Comparison of ENCODE assay signal across 12 cellular contexts in the genomic region with DNA sequence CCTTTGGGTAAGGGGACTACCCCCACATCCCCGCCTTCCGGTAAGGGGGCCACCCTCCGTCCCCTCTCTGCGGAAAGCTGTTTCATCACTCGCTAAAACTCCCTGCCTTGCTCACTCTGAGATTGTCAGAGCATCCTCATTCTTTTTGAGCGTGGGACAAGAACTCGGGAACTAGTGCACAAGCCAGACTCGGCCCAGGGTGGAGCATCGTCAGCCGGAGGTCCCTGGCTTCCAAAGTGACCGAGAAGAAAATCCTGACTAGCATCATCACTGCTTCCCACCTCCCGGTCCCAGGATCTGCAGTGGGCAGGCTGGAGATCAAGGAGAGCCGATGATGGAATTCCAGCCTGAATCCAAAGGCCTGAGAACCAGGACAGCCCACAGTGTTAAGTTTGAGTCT.
DNase-seq lines count a peak whose midpoint lies in the region; ATAC-seq and TF ChIP-seq lines count a peak whose summit lies in the region.
"Had no signal": no experiment of that assay in that cellular context is flagged by ENCODE, and none has a peak within 500 bp of the region (broad histone marks: within the 10 kb centered on the region; RNA-seq: fewer than 3 reads in every experiment).

No MANE protein-coding gene starts in this region.

- ATAC-seq in IMR-90 (ENCODE audit: low read depth) (no peak), upper lobe of right lung (no peak), GM19035 (IDR thresholded peaks at IDR 0.05; ENCODE audit: unreplicated experiment) (no peak)

- no peak overlapping the region for H2BK20ac ChIP-seq in IMR-90 (ENCODE audit: low read depth, low read length)

- H4K20me1 ChIP-seq in IMR-90 (ENCODE audit: insufficient read depth, low read length) = no peaks in the 10 kb centered on the region

- CTCF ChIA-PET in activated naive CD4-positive, alpha-beta T cell treated with anti-CD3 and anti-CD28 coated beads, Interleukin-2, amount 10 ng/mL, durations not matched to agents 7 days and 5 days (lab: Charles Lee) = no interaction called here
- CTCF ChIA-PET in IMR-90 (lab: Yijun Ruan, JAX) = no interaction called here

- H3K14ac ChIP-seq in IMR-90 (replicated peaks; ENCODE audit: low read depth, low read length) = no peak overlapping the region

- in situ Hi-C loops in IMR-90 (cut with MboI; ENCODE audit: low sequenced_read_pairs) = no loop called here
- in situ Hi-C loops in HAP-1 (cut with MboI; ENCODE audit: low sequenced_read_pairs) = no loop called here

- H3K27ac ChIP-seq in IMR-90 (ENCODE audit: insufficient read depth, low read length) (no peak overlapping the region), upper lobe of right lung (no peak overlapping the region)

- dilution Hi-C loops in IMR-90 (cut with HindIII; ENCODE audit: low sequenced_read_pairs, unreplicated experiment) = no loop called here

- H3K9me3 Mint-ChIP-seq in activated naive CD4-positive, alpha-beta T cell treated with anti-CD3 and anti-CD28 coated beads, Interleukin-2, amount 10 ng/mL, durations not matched to agents 7 days and 5 days = no peaks in the 10 kb centered on the region
- H3K9me3 Mint-ChIP-seq: CD4-positive, alpha-beta T cell had no signal

- no peak overlapping the region for H3K4ac ChIP-seq in IMR-90 (ENCODE audit: low read depth, low read length)

- H3K4me2 ChIP-seq in IMR-90 (ENCODE audit: low read depth, low read length) = no peak overlapping the region

- H3K56ac ChIP-seq in IMR-90 (ENCODE audit: extremely low read depth, insufficient read depth, low read length) = no peak overlapping the region

- H2BK15ac ChIP-seq in IMR-90 (ENCODE audit: low read depth, low read length) = no peak overlapping the region

- no peak for TF ChIP-seq POLR2A in IMR-90 (IDR thresholded peaks at IDR 0.05; ENCODE audit: low read depth, low read length)

- H3K9me3 ChIP-seq in IMR-90 (ENCODE audit: control insufficient read depth, insufficient read depth, low read length) = peaks cover 5% of the 10 kb centered on the region
- H3K9me3 ChIP-seq in upper lobe of right lung = no peaks in the 10 kb centered on the region
- no peaks in the 10 kb centered on the region for H3K9me3 ChIP-seq in HAP-1

- H4K91ac ChIP-seq in IMR-90 (ENCODE audit: insufficient read depth, low read depth, low read length) = no peak overlapping the region

- no peak overlapping the region for H2BK120ac ChIP-seq in IMR-90 (ENCODE audit: low read depth, low read length)

- no peak overlapping the region for H3K4me3 ChIP-seq in IMR-90 (ENCODE audit: insufficient read depth, low read depth, low read length)
- H3K4me3 ChIP-seq in upper lobe of right lung = no peak overlapping the region
- no peak overlapping the region for H3K4me3 ChIP-seq in HAP-1

- H4K5ac ChIP-seq in IMR-90 (ENCODE audit: low read depth, low read length) = no peak overlapping the region

- H3K4me1 ChIP-seq in IMR-90 (ENCODE audit: control insufficient read depth, insufficient read depth, low read length) (no peaks in the 10 kb centered on the region), upper lobe of right lung (no peaks in the 10 kb centered on the region), HAP-1 (no peaks in the 10 kb centered on the region)

- H2AK9ac ChIP-seq in IMR-90 (replicated peaks; ENCODE audit: low read depth, low read length, poor library complexity) = no peak overlapping the region

- no peak overlapping the region for H3K27ac Mint-ChIP-seq in activated naive CD4-positive, alpha-beta T cell treated with anti-CD3 and anti-CD28 coated beads, Interleukin-2, amount 10 ng/mL, durations not matched to agents 7 days and 5 days
- H3K27ac Mint-ChIP-seq: B cell; CD4-positive, alpha-beta T cell had no signal

- POLR2A ChIA-PET in IMR-90 (lab: Charles Lee; ENCODE audit: unreplicated experiment) = no interaction called here

- no peak overlapping the region for H2AK5ac ChIP-seq in IMR-90 (ENCODE audit: low read depth, low read length)

- peaks cover 46% of the 10 kb centered on the region for H3K27me3 Mint-ChIP-seq in activated naive CD4-positive, alpha-beta T cell treated with anti-CD3 and anti-CD28 coated beads, Interleukin-2, amount 10 ng/mL, durations not matched to agents 7 days and 5 days
- H3K27me3 Mint-ChIP-seq: CD4-positive, alpha-beta T cell had no signal

- H3K18ac ChIP-seq in IMR-90 (ENCODE audit: low read depth, low read length) = no peak overlapping the region

- peak; percentile 1 for DNase-seq in activated naive CD4-positive, alpha-beta T cell treated with anti-CD3 and anti-CD28 coated beads, Interleukin-2, amount 10 ng/mL, durations not matched to agents 7 days and 5 days
- no peak for DNase-seq in activated naive CD4-positive, alpha-beta T cell treated with Interleukin-2 at 50 U/mL for 16 hours
- DNase-seq in IMR-90 (no peak), mesenteric fat pad (ENCODE audit: low spot score) (peak; percentile 72), upper lobe of right lung (peak; percentile 43), HAP-1 (ENCODE audit: low spot score in 2 of 2) (no peak)
- DNase-seq: C1 segment of cervical spinal cord; Calu3; CD4-positive, alpha-beta T cell; DMS 273 treated with DMSO at 0.1 percent for 48 hours had no signal

- no peak for TF ChIP-seq RAD21 in IMR-90 (IDR thresholded peaks at IDR 0.05; ENCODE audit: low read length)

- no peak overlapping the region for H3K23ac ChIP-seq in IMR-90 (ENCODE audit: low read depth, low read length)

- H2BK5ac ChIP-seq in IMR-90 (ENCODE audit: low read depth, low read length, poor library complexity, severe bottlenecking) = no peak overlapping the region

- intact Hi-C loops in IMR-90 (cut with micrococcal nuclease) (no loop called here), upper lobe of right lung (cut with DNase I) (no loop called here)

- no peak overlapping the region for H3K4me3 Mint-ChIP-seq in activated naive CD4-positive, alpha-beta T cell treated with anti-CD3 and anti-CD28 coated beads, Interleukin-2, amount 10 ng/mL, durations not matched to agents 7 days and 5 days
- H3K4me3 Mint-ChIP-seq: B cell; CD4-positive, alpha-beta T cell had no signal

- peak overlapping the region; percentile 5 for H2AFZ ChIP-seq in IMR-90 (replicated peaks; ENCODE audit: low read length, poor library complexity)

- no peaks in the 10 kb centered on the region for H3K9me1 ChIP-seq in IMR-90 (ENCODE audit: insufficient read depth, low read length)

- no TSS peak for BruUV-seq in IMR-90 (replicated peaks; lab: Mats Ljungman, UMichigan)

- H3K36me3 ChIP-seq in IMR-90 (ENCODE audit: control insufficient read depth, insufficient read depth, low read length) (no peaks in the 10 kb centered on the region), upper lobe of right lung (no peaks in the 10 kb centered on the region), HAP-1 (replicated peaks) (no peaks in the 10 kb centered on the region)

- TF ChIP-seq CTCF in IMR-90 (conservative IDR thresholded peaks at IDR 0.05; ENCODE audit: low read depth, low read length) (no peak), upper lobe of right lung (IDR thresholded peaks at IDR 0.05) (no peak)

- WGBS in IMR-90 (ENCODE audit: extremely low coverage in 2 of 2, insufficient read length in 1 of 2), 2 experiments = 97% methylated on average over 10 of the region's 13 CpGs; no CpG with 5 or more reads in 1 of the 2 experiments

- no peaks in the 10 kb centered on the region for H3K36me3 Mint-ChIP-seq in activated naive CD4-positive, alpha-beta T cell treated with anti-CD3 and anti-CD28 coated beads, Interleukin-2, amount 10 ng/mL, durations not matched to agents 7 days and 5 days

- H4K8ac ChIP-seq in IMR-90 (ENCODE audit: low read depth in 2 of 2, low read length in 2 of 2) = no peak overlapping the region

- no peak overlapping the region for H3K9ac ChIP-seq in IMR-90 (ENCODE audit: low read depth, low read length)

- no peaks in the 10 kb centered on the region for H3K79me1 ChIP-seq in IMR-90 (ENCODE audit: low read depth in 1 of 2, low read length in 2 of 2)

- H3K27me3 ChIP-seq in IMR-90 (ENCODE audit: control insufficient read depth, insufficient read depth, low read length) = no peaks in the 10 kb centered on the region; the same call in 1 of the 2 replicates
- H3K27me3 ChIP-seq in upper lobe of right lung = no peaks in the 10 kb centered on the region
- no peaks in the 10 kb centered on the region; the same call in 1 of the 2 replicates for H3K27me3 ChIP-seq in HAP-1 (ENCODE audit: low read depth)

- no peaks in the 10 kb centered on the region for H3K4me1 Mint-ChIP-seq in activated naive CD4-positive, alpha-beta T cell treated with anti-CD3 and anti-CD28 coated beads, Interleukin-2, amount 10 ng/mL, durations not matched to agents 7 days and 5 days
- H3K4me1 Mint-ChIP-seq: B cell had no signal

TF ChIP-seq in IMR-90, 13 proteins besides CTCF, POLR2A, EP300 and RAD21:
- TF ChIP-seq RCOR1 (IDR thresholded peaks at IDR 0.05; ENCODE audit: insufficient replicate concordance, low read length) = no peak
- no peak for TF ChIP-seq MAZ (IDR thresholded peaks at IDR 0.05; ENCODE audit: borderline replicate concordance, low read depth, low read length)
- TF ChIP-seq FOS (IDR thresholded peaks at IDR 0.05; ENCODE audit: low read depth, low read length) = no peak

Comparison
In these comparisons a context has a peak if more than half of its experiments do, and no peak if none do; other contexts are left out.
1. DNase-seq: peak in activated naive CD4-positive, alpha-beta T cell treated with anti-CD3 and anti-CD28 coated beads, Interleukin-2, amount 10 ng/mL, durations not matched to agents 7 days and 5 days (single experiment), mesenteric fat pad (single experiment) and upper lobe of right lung (single experiment); none in activated naive CD4-positive, alpha-beta T cell treated with Interleukin-2 at 50 U/mL for 16 hours (single experiment), IMR-90 (single experiment) and HAP-1 (0 of 2).